Comparison of ENCODE assay signal across 8 cellular contexts in the genomic region with DNA sequence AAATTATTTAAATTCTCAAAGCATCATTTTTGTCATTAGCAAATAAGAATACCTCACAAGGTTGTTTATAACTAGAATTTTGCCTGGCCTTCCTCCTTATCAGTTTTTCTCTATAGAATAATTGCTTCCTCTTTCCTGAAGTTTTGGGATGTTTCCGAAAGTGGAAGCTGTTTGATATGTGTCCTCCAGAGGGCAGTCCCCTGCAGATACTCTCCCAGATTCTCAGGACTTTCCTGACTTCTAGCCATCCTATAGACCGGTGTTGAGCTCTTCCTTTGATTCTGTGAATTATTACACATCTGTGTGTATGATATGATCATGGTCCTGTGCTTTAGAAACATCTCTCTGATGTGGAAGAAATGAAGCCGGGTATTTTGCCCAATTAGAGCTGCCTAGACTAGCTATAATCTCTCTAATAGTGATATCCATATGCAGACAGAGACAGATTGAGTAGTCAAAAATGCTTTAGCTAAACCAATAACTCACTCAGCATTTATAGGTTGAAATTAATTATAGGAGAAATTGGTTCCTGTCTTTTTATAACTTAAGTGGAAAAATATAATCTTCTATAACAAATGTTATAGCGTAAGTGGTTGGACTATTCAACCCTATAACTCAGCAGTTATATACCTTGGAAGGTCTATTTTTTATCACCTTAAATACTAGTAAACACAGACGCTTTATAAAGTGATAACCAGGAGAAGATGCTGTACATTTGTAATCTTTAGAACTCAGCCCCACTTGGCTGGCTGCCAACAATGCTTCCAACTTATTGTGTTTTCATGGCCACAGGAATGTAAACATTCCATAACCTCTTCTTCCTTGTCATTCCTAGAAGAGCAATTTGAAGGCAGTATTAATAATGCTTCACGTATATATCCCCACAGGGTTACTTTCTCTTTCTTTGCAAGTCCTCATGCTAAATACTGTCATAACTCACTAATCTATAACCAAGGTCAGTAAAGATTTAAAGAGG.
DNase-seq lines count a peak whose midpoint lies in the region; ATAC-seq and TF ChIP-seq lines count a peak whose summit lies in the region.

No MANE protein-coding gene starts in this region.

- no peaks in the 10 kb centered on the region for H3K27me3 ChIP-seq in SJSA1 (replicated peaks)
- no peaks in the 10 kb centered on the region for H3K27me3 ChIP-seq in foreskin keratinocyte

- no peaks in the 10 kb centered on the region for H3K4me1 ChIP-seq in SJSA1 (replicated peaks)
- no peaks in the 10 kb centered on the region for H3K4me1 ChIP-seq in foreskin keratinocyte

- TF ChIP-seq CTCF in foreskin keratinocyte (conservative IDR thresholded peaks at IDR 0.05), result peak; percentile 52

- intact Hi-C loops in Right ventricle myocardium inferior (cut with DNase I) (loop anchor here (10.0 kb wide), 1 partner anchor 206 kb away; no protein-coding TSS in a partner anchor), Right ventricle myocardium superior (cut with DNase I) (no loop called here)

- H3K9me3 ChIP-seq in SJSA1 (replicated peaks), result no peaks in the 10 kb centered on the region

- H3K4me3 ChIP-seq in SJSA1, result no peak overlapping the region

- no peaks in the 10 kb centered on the region for H3K36me3 ChIP-seq in SJSA1

- ATAC-seq in Right ventricle myocardium inferior (peak; percentile 56), Right ventricle myocardium superior (ENCODE audit: poor library complexity) (no peak), foreskin keratinocyte (no peak), HG03469 (IDR thresholded peaks at IDR 0.05; ENCODE audit: unreplicated experiment) (no peak), HG03025 (IDR thresholded peaks at IDR 0.05; ENCODE audit: low FRiP score, unreplicated experiment) (no peak)

- DNase-seq in Right ventricle myocardium inferior (ENCODE audit: missing footprints) (no peak), Right ventricle myocardium superior (no peak), SJSA1 (ENCODE audit: low read depth in 1 of 2, low spot score in 2 of 2) (peak; percentile 18 to 54), foreskin keratinocyte (peak; percentile 7 to 18), NCI-H146 (lab: John Stamatoyannopoulos, UW) (no peak)
- no peak for DNase-seq in activated CD4-positive, alpha-beta T cell treated with anti-CD3 and anti-CD28 coated beads, Interleukin-2, amount 50 U/mL, for 1 hour

- H3K27ac ChIP-seq in SJSA1, result no peak overlapping the region
- H3K27ac ChIP-seq in foreskin keratinocyte, result no peak overlapping the region

Comparison
In these comparisons a context has a peak if more than half of its experiments do, and no peak if none do; other contexts are left out.
1. DNase-seq: peak in SJSA1 (2 of 2) and foreskin keratinocyte (2 of 2); none in Right ventricle myocardium inferior (single experiment), Right ventricle myocardium superior (single experiment), activated CD4-positive, alpha-beta T cell treated with anti-CD3 and anti-CD28 coated beads, Interleukin-2, amount 50 U/mL, for 1 hour (single experiment) and NCI-H146 (single experiment).